In the genomic region with DNA sequence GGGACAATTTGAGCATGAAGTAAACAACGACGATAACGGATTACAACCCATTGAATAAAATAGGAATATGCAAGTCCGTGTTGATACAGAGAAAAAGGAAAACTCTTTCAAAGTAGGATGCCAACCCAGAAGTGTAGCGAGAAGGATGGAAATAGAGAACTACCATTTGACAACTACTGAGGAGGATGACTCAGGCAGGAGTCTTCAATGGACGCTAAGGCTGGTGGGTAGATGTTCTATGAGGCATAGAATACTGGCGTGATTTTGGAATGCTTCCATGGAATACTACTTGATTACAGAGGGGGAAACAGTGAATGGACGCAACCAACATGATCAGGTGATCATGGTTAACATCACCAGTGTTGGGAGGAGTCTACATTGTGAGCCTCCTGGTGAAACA, we compare ENCODE assay signal across 12 cellular contexts. TPM values are rescaled to one million over a fixed set of nuclear protein-coding genes. Genes with fewer than 3 reads are reported as not detected.
DNase-seq lines count a peak whose midpoint lies in the region; ATAC-seq and TF ChIP-seq lines count a peak whose summit lies in the region.
"Had no signal": no experiment of that assay in that cellular context is flagged by ENCODE, and none has a peak within 500 bp of the region (broad histone marks: within the 10 kb centered on the region; RNA-seq: fewer than 3 reads in every experiment).

No MANE protein-coding gene starts in this region.

- no peak overlapping the region for H3K4me3 ChIP-seq in coronary artery

- H3K9me3 Mint-ChIP-seq in chondrocyte (ENCODE audit: low read depth) (peaks cover 6% of the 10 kb centered on the region), progenitor cell of endocrine pancreas (ENCODE audit: low read depth) (peaks cover 12% of the 10 kb centered on the region)
- H3K9me3 Mint-ChIP-seq: natural killer cell treated with Interleukin-12 subunit alpha and Interleukin-12 subunit beta and Interleukin-15 and Interleukin-18, amount 100 ng/mL, for 72 hours had no signal

- H3K4me1 Mint-ChIP-seq in chondrocyte (ENCODE audit: low read depth) (peaks cover 13% of the 10 kb centered on the region), progenitor cell of endocrine pancreas (ENCODE audit: low read depth) (peaks cover 4% of the 10 kb centered on the region)

- H3K27ac ChIP-seq in coronary artery, result no peak overlapping the region
- H3K27ac ChIP-seq: gastrocnemius medialis had no signal

- ATAC-seq in HG03196 (IDR thresholded peaks at IDR 0.05; ENCODE audit: unreplicated experiment) (no peak), GM19455 (IDR thresholded peaks at IDR 0.05; ENCODE audit: unreplicated experiment) (no peak)

- H3K36me3 Mint-ChIP-seq in chondrocyte (ENCODE audit: low read depth) (peaks cover 2% of the 10 kb centered on the region), progenitor cell of endocrine pancreas (ENCODE audit: insufficient read depth) (peaks cover 11% of the 10 kb centered on the region)
- H3K36me3 Mint-ChIP-seq: natural killer cell treated with Interleukin-12 subunit alpha and Interleukin-12 subunit beta and Interleukin-15 and Interleukin-18, amount 100 ng/mL, for 72 hours had no signal

- H3K27me3 Mint-ChIP-seq in chondrocyte (ENCODE audit: low read depth) (peaks cover 15% of the 10 kb centered on the region), progenitor cell of endocrine pancreas (peaks cover 3% of the 10 kb centered on the region)
- H3K27me3 Mint-ChIP-seq: natural killer cell treated with Interleukin-12 subunit alpha and Interleukin-12 subunit beta and Interleukin-15 and Interleukin-18, amount 100 ng/mL, for 72 hours had no signal

- TF ChIP-seq CTCF in chondrocyte (IDR thresholded peaks at IDR 0.05), result no peak
- no peak for TF ChIP-seq CTCF in progenitor cell of endocrine pancreas (IDR thresholded peaks at IDR 0.05; ENCODE audit: unreplicated experiment)
- no peak for TF ChIP-seq CTCF in coronary artery (IDR thresholded peaks at IDR 0.05)

- DNase-seq in DMS53 (lab: John Stamatoyannopoulos, UW), result peak; percentile 58
- DNase-seq in DMS53 treated with DMSO at 0.1 percent for 48 hours (lab: John Stamatoyannopoulos, UW; ENCODE audit: unreplicated experiment), result no peak
- peak; percentile 1 for DNase-seq in NCI-H2029 treated with DMSO at 0.1 percent for 48 hours (lab: John Stamatoyannopoulos, UW)
- no peak for DNase-seq in chondrocyte (ENCODE audit: low spot score)
- DNase-seq in progenitor cell of endocrine pancreas (ENCODE audit: low spot score, unreplicated experiment), result no peak
- no peak for DNase-seq in coronary artery (ENCODE audit: low spot score)
- DNase-seq: 8988T, DMS153, gastrocnemius medialis had no signal

- H3K4me3 Mint-ChIP-seq in chondrocyte (ENCODE audit: unreplicated experiment) (peak overlapping the region; percentile 94), progenitor cell of endocrine pancreas (ENCODE audit: low read depth) (peak overlapping the region; percentile 99)

- H3K27ac Mint-ChIP-seq in chondrocyte (ENCODE audit: unreplicated experiment), result no peak overlapping the region
- H3K27ac Mint-ChIP-seq in progenitor cell of endocrine pancreas, result no peak overlapping the region

RNA-seq across cellular contexts. Expression of a gene that starts 0.8 kb away (rescaled TPM):
- total RNA-seq in chondrocyte (0.42 to 1.4 TPM (median 0.59 TPM) in 3 replicates), progenitor cell of endocrine pancreas (5.3 and 5.6 TPM in 2 replicates)

RNA-seq across cellular contexts. Expression of a gene that starts 54.4 kb away (rescaled TPM):
- 93.5 to 102 TPM (median 94.7 TPM) in 3 replicates for total RNA-seq in chondrocyte
- 58.9 and 68.2 TPM in 2 replicates for total RNA-seq in progenitor cell of endocrine pancreas

Comparison
In these comparisons a context has a peak if more than half of its experiments do, and no peak if none do; other contexts are left out.
1. DNase-seq: peak in DMS53 (single experiment) and NCI-H2029 treated with DMSO at 0.1 percent for 48 hours (single experiment); none in DMS53 treated with DMSO at 0.1 percent for 48 hours (single experiment), chondrocyte (single experiment), progenitor cell of endocrine pancreas (single experiment) and coronary artery (single experiment).